9 cellular contexts compared by ENCODE assay signal in genomic region chr9:78115073-78115472, GRCh38.
DNase-seq lines count a peak whose midpoint lies in the region; ATAC-seq and TF ChIP-seq lines count a peak whose summit lies in the region.
"Had no signal": no experiment of that assay in that cellular context is flagged by ENCODE, and none has a peak within 500 bp of the region (broad histone marks: within the 10 kb centered on the region; RNA-seq: fewer than 3 reads in every experiment).

No MANE protein-coding gene starts in this region.

- CTCF ChIA-PET in activated CD8-positive, alpha-beta T cell treated with anti-CD3 and anti-CD28 coated beads, Interleukin-2, amount 10 ng/mL, durations not matched to agents 7 days and 5 days (lab: Charles Lee), result interaction anchor here (0.6 to 5.2 kb wide), 14 partner anchors 10 to 273 kb away, joined by 3 to 38 read pairs (median 5); no protein-coding TSS in a partner anchor

- DNase-seq in GM12864 (ENCODE audit: low read depth) (no peak), naive B cell (peak; percentile 26), DMS79 treated with DMSO at 0.1 percent for 48 hours (lab: John Stamatoyannopoulos, UW) (no peak)
- peak; percentile 34 for DNase-seq in activated CD8-positive, alpha-beta T cell treated with anti-CD3 and anti-CD28 coated beads, Interleukin-2, amount 10 ng/mL, durations not matched to agents 7 days and 5 days
- no peak for DNase-seq in activated T-cell treated with anti-CD3 and anti-CD28 coated beads, Interleukin-2, amount 50 U/mL, for 24 hours

- peak; percentile 60 for TF ChIP-seq CTCF in GM12864 (IDR thresholded peaks at IDR 0.05; ENCODE audit: low read depth, low read length, missing control alignments)

- no peak overlapping the region for H3K4me3 Mint-ChIP-seq in activated CD8-positive, alpha-beta T cell treated with anti-CD3 and anti-CD28 coated beads, Interleukin-2, amount 10 ng/mL, durations not matched to agents 7 days and 5 days
- no peak overlapping the region for H3K4me3 Mint-ChIP-seq in naive B cell
- no peak overlapping the region for H3K4me3 Mint-ChIP-seq in activated T-cell treated with anti-CD3 and anti-CD28 coated beads, Interleukin-2, amount 50 U/mL, for 24 hours
- H3K4me3 Mint-ChIP-seq: central memory CD8-positive, alpha-beta T cell; stimulated activated effector memory CD8-positive, alpha-beta T cell treated with anti-CD3 and anti-CD28 coated beads, Interleukin-12 subunit alpha, Interleukin-12 subunit beta, amount 100 ng/mL, for 72 hours had no signal

- H3K27ac Mint-ChIP-seq in activated CD8-positive, alpha-beta T cell treated with anti-CD3 and anti-CD28 coated beads, Interleukin-2, amount 10 ng/mL, durations not matched to agents 7 days and 5 days, result no peak overlapping the region
- no peak overlapping the region for H3K27ac Mint-ChIP-seq in naive B cell
- H3K27ac Mint-ChIP-seq in activated T-cell treated with anti-CD3 and anti-CD28 coated beads, Interleukin-2, amount 50 U/mL, for 24 hours, result no peak overlapping the region
- H3K27ac Mint-ChIP-seq: stimulated activated effector memory CD8-positive, alpha-beta T cell treated with anti-CD3 and anti-CD28 coated beads, Interleukin-12 subunit alpha, Interleukin-12 subunit beta, amount 100 ng/mL, for 72 hours had no signal

- H3K4me1 Mint-ChIP-seq in activated CD8-positive, alpha-beta T cell treated with anti-CD3 and anti-CD28 coated beads, Interleukin-2, amount 10 ng/mL, durations not matched to agents 7 days and 5 days (ENCODE audit: low read depth), result peaks cover 22% of the 10 kb centered on the region
- H3K4me1 Mint-ChIP-seq in naive B cell, result peaks cover 20 to 30% (median 22%) of the 10 kb centered on the region in 3 donors
- H3K4me1 Mint-ChIP-seq in activated T-cell treated with anti-CD3 and anti-CD28 coated beads, Interleukin-2, amount 50 U/mL, for 24 hours (ENCODE audit: low read depth), result peaks cover 45% of the 10 kb centered on the region

- no peaks in the 10 kb centered on the region for H3K36me3 Mint-ChIP-seq in activated CD8-positive, alpha-beta T cell treated with anti-CD3 and anti-CD28 coated beads, Interleukin-2, amount 10 ng/mL, durations not matched to agents 7 days and 5 days (ENCODE audit: low read depth)
- peaks cover 5 to 7% of the 10 kb centered on the region in 2 donors for H3K36me3 Mint-ChIP-seq in naive B cell
- no peaks in the 10 kb centered on the region for H3K36me3 Mint-ChIP-seq in activated T-cell treated with anti-CD3 and anti-CD28 coated beads, Interleukin-2, amount 50 U/mL, for 24 hours (ENCODE audit: low read depth)
- H3K36me3 Mint-ChIP-seq: stimulated activated effector memory CD8-positive, alpha-beta T cell treated with anti-CD3 and anti-CD28 coated beads, Interleukin-12 subunit alpha, Interleukin-12 subunit beta, amount 100 ng/mL, for 72 hours had no signal

- no peaks in the 10 kb centered on the region for H3K27me3 Mint-ChIP-seq in activated CD8-positive, alpha-beta T cell treated with anti-CD3 and anti-CD28 coated beads, Interleukin-2, amount 10 ng/mL, durations not matched to agents 7 days and 5 days (ENCODE audit: low read depth)
- H3K27me3 Mint-ChIP-seq in naive B cell, result peaks cover 46 to 61% (median 57%) of the 10 kb centered on the region in 3 donors
- no peaks in the 10 kb centered on the region for H3K27me3 Mint-ChIP-seq in activated T-cell treated with anti-CD3 and anti-CD28 coated beads, Interleukin-2, amount 50 U/mL, for 24 hours
- H3K27me3 Mint-ChIP-seq: central memory CD8-positive, alpha-beta T cell had no signal

- no peak overlapping the region for H3K4me3 ChIP-seq in GM12864 (ENCODE audit: low read depth, low read length)

- ATAC-seq in HG03432 (IDR thresholded peaks at IDR 0.05; ENCODE audit: unreplicated experiment) (peak; percentile 33), naive B cell (ENCODE audit: low read depth in 2 of 2) (peak in 1 of 2 donors; percentile 29), GM18511 (IDR thresholded peaks at IDR 0.05; ENCODE audit: unreplicated experiment) (no peak)
- ATAC-seq in activated CD8-positive, alpha-beta T cell treated with anti-CD3 and anti-CD28 coated beads, Interleukin-2, amount 10 ng/mL, durations not matched to agents 7 days and 5 days, result no peak
- ATAC-seq: stimulated activated effector memory CD8-positive, alpha-beta T cell treated with anti-CD3 and anti-CD28 coated beads, Interleukin-12 subunit alpha, Interleukin-12 subunit beta, amount 100 ng/mL, for 72 hours had no signal

- POLR2A ChIA-PET in activated CD8-positive, alpha-beta T cell treated with anti-CD3 and anti-CD28 coated beads, Interleukin-2, amount 10 ng/mL, durations not matched to agents 7 days and 5 days (lab: Charles Lee), result no interaction called here

- no peaks in the 10 kb centered on the region for H3K9me3 Mint-ChIP-seq in activated CD8-positive, alpha-beta T cell treated with anti-CD3 and anti-CD28 coated beads, Interleukin-2, amount 10 ng/mL, durations not matched to agents 7 days and 5 days (ENCODE audit: insufficient read depth)
- H3K9me3 Mint-ChIP-seq in naive B cell, result peaks cover 0 to 8% (median 6%) of the 10 kb centered on the region in 7 donors
- H3K9me3 Mint-ChIP-seq in activated T-cell treated with anti-CD3 and anti-CD28 coated beads, Interleukin-2, amount 50 U/mL, for 24 hours, result peaks cover 5% of the 10 kb centered on the region
- H3K9me3 Mint-ChIP-seq: central memory CD8-positive, alpha-beta T cell had no signal

Comparison
In these comparisons a context has a peak if more than half of its experiments do, and no peak if none do; other contexts are left out.
1. DNase-seq: peak in activated CD8-positive, alpha-beta T cell treated with anti-CD3 and anti-CD28 coated beads, Interleukin-2, amount 10 ng/mL, durations not matched to agents 7 days and 5 days (single experiment) and naive B cell (single experiment); none in GM12864 (single experiment), DMS79 treated with DMSO at 0.1 percent for 48 hours (single experiment) and activated T-cell treated with anti-CD3 and anti-CD28 coated beads, Interleukin-2, amount 50 U/mL, for 24 hours (single experiment).